17 cellular contexts compared by ENCODE assay signal in the genomic region with DNA sequence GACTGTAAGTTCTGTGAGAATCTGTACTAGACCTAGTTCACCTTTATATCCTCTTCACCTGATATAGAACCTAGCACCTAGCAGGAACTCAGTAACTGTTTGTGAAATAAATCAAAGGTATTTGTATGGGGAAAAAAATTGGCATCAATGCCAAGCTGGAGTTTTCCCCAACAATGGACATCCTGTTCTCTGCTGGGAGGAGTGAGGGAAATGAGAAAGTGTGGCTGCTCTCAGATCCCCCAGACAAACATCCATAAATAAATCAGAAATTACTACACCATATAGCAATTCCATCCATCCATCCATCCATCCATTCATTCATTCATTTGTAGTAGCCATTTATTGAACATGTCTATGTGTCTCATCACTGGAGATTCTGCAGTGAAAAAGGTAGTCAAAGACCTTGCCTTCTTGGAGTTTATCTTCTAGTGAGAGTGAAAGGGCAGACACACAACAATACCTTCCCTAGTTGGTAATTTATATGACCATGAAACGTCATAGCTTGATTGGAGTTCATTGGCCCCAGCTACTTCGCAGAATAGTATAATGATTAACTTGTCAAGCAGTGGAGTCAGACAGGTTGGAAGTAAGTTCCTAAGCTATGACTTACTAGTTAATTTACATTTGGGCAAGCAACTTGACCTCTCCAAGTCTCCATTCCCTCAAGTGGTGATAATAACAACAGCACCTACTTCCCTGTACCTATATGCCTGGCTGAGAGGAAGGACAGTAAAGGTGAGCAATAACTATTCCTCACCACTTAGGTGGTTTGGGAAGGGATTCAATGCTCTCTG.
DNase-seq lines count a peak whose midpoint lies in the region; ATAC-seq and TF ChIP-seq lines count a peak whose summit lies in the region.
"Had no signal": no experiment of that assay in that cellular context is flagged by ENCODE, and none has a peak within 500 bp of the region (broad histone marks: within the 10 kb centered on the region; RNA-seq: fewer than 3 reads in every experiment).

No MANE protein-coding gene starts in this region.

- TF ChIP-seq CTCF in lower lobe of right lung (IDR thresholded peaks at IDR 0.05) = no peak

- no peaks in the 10 kb centered on the region for H3K36me3 ChIP-seq in lower lobe of right lung
- H3K36me3 ChIP-seq: BLaER1 had no signal

- intact Hi-C loops in lower lobe of right lung (cut with DNase I) = no loop called here

- H3K9me3 ChIP-seq in lower lobe of right lung = no peaks in the 10 kb centered on the region
- H3K9me3 ChIP-seq: BLaER1 had no signal

- H3K27ac ChIP-seq in lower lobe of right lung = no peak overlapping the region
- H3K27ac ChIP-seq: BLaER1 had no signal

- in situ Hi-C loops in ACHN (cut with HindIII; ENCODE audit: low pct_ligation_motif_present, low pct_unique_long_range_greater_than_20kb, low sequenced_read_pairs) = no loop called here

- H3K4me1 ChIP-seq in lower lobe of right lung = no peaks in the 10 kb centered on the region

- no peaks in the 10 kb centered on the region for H3K27me3 ChIP-seq in lower lobe of right lung (ENCODE audit: low read depth)
- H3K27me3 ChIP-seq: BLaER1 had no signal

- DNase-seq in ACHN (peak; percentile 49), astrocyte of the hippocampus (ENCODE audit: low read depth, low spot score) (peak; percentile 14), foreskin melanocyte (peak; percentile 49), lower lobe of right lung (no peak), inferior parietal cortex (ENCODE audit: extremely low spot score) (no peak)
- DNase-seq: CD8-positive, alpha-beta T cell; GF-D8; HFFc6; NCI-H1092; NCI-H146; NCI-H2081; NCI-H510A; NCI-H82 had no signal

- ATAC-seq in lower lobe of right lung = peak; percentile 37 to 58
- no peak for ATAC-seq in HG03045 (IDR thresholded peaks at IDR 0.05; ENCODE audit: unreplicated experiment)
- no peak for ATAC-seq in GM19324 (IDR thresholded peaks at IDR 0.05; ENCODE audit: low FRiP score, unreplicated experiment)
- no peak for ATAC-seq in GM21528 (IDR thresholded peaks at IDR 0.05; ENCODE audit: low FRiP score, unreplicated experiment)
- ATAC-seq: CD8-positive, alpha-beta T cell had no signal

- no peak overlapping the region for H3K4me3 ChIP-seq in lower lobe of right lung
- H3K4me3 ChIP-seq: BLaER1 had no signal

Comparison
In these comparisons a context has a peak if more than half of its experiments do, and no peak if none do; other contexts are left out.
1. DNase-seq: peak in ACHN (single experiment), astrocyte of the hippocampus (single experiment) and foreskin melanocyte (single experiment); none in lower lobe of right lung (single experiment) and inferior parietal cortex (single experiment).
2. ATAC-seq: peak in lower lobe of right lung (2 of 2); none in HG03045 (single experiment), GM19324 (single experiment) and GM21528 (single experiment).